In genomic region chr5:42057254-42057690, GRCh38 we compare ENCODE assay signal across 8 cellular contexts.
DNase-seq lines count a peak whose midpoint lies in the region; ATAC-seq and TF ChIP-seq lines count a peak whose summit lies in the region.

No MANE protein-coding gene starts in this region.

- peak; percentile 92 for ATAC-seq in GM23338
- peak; percentile 66 for ATAC-seq in activated naive CD8-positive, alpha-beta T cell treated with anti-CD3 and anti-CD28 coated beads, Interleukin-2, amount 50 U/mL, for 24 hours

- H3K36me3 ChIP-seq in GM23338 (ENCODE audit: insufficient read depth) (no peaks in the 10 kb centered on the region), KMS-11 (ENCODE audit: insufficient read depth) (no peaks in the 10 kb centered on the region)

- H2AFZ ChIP-seq in GM23338 = no peak overlapping the region
- 0 out of 2 replicates have a peak overlapping the region, but pooled peaks have one; percentile 11 for H2AFZ ChIP-seq in KMS-11 (ENCODE audit: low read depth)

- H3K27ac Mint-ChIP-seq in GM23338 = no peak overlapping the region
- no peak overlapping the region for H3K27ac Mint-ChIP-seq in activated naive CD8-positive, alpha-beta T cell treated with anti-CD3 and anti-CD28 coated beads, Interleukin-2, amount 50 U/mL, for 24 hours

- H3K4me3 Mint-ChIP-seq in GM23338 = no peak overlapping the region
- no peak overlapping the region for H3K4me3 Mint-ChIP-seq in activated naive CD8-positive, alpha-beta T cell treated with anti-CD3 and anti-CD28 coated beads, Interleukin-2, amount 50 U/mL, for 24 hours

- peaks cover 3% of the 10 kb centered on the region; the same call in 1 of the 3 replicates for H3K9me3 Mint-ChIP-seq in GM23338
- H3K9me3 Mint-ChIP-seq in activated naive CD8-positive, alpha-beta T cell treated with anti-CD3 and anti-CD28 coated beads, Interleukin-2, amount 50 U/mL, for 24 hours = no peaks in the 10 kb centered on the region

- H3F3A ChIP-seq in GM23338 (replicated peaks; ENCODE audit: low read depth) = no peaks in the 10 kb centered on the region

- H3K4me3 ChIP-seq in GM12865 (ENCODE audit: low read depth, low read length) (no peak overlapping the region), GM23338 (no peak overlapping the region), KMS-11 (IDR thresholded peaks at IDR 0.05; ENCODE audit: insufficient read depth, low read depth, low read length) (no peak overlapping the region)

- no peaks in the 10 kb centered on the region for H3K27me3 ChIP-seq in GM23338 (ENCODE audit: insufficient read depth)
- H3K27me3 ChIP-seq in KMS-11 (ENCODE audit: insufficient read depth, low read depth) = no peaks in the 10 kb centered on the region

- no peaks in the 10 kb centered on the region for H3K9me2 ChIP-seq in GM23338 (ENCODE audit: insufficient read depth)

- H3K36me3 Mint-ChIP-seq in GM23338 (ENCODE audit: low read depth) = no peaks in the 10 kb centered on the region
- no peaks in the 10 kb centered on the region for H3K36me3 Mint-ChIP-seq in activated naive CD8-positive, alpha-beta T cell treated with anti-CD3 and anti-CD28 coated beads, Interleukin-2, amount 50 U/mL, for 24 hours (ENCODE audit: low read depth)

- no peaks in the 10 kb centered on the region for H3K4me1 Mint-ChIP-seq in GM23338
- H3K4me1 Mint-ChIP-seq in activated naive CD8-positive, alpha-beta T cell treated with anti-CD3 and anti-CD28 coated beads, Interleukin-2, amount 50 U/mL, for 24 hours = no peaks in the 10 kb centered on the region

- intact Hi-C loops in posterior vena cava (cut with DNase I) = no loop called here

- H3K79me2 ChIP-seq in GM23338 (replicated peaks; ENCODE audit: insufficient read depth) (no peaks in the 10 kb centered on the region), KMS-11 (ENCODE audit: insufficient read depth, low read depth) (no peaks in the 10 kb centered on the region)

- H4K20me1 ChIP-seq in GM23338 (replicated peaks; ENCODE audit: insufficient read depth) = no peaks in the 10 kb centered on the region
- H4K20me1 ChIP-seq in KMS-11 (ENCODE audit: insufficient read depth) = no peaks in the 10 kb centered on the region

- H3K27ac ChIP-seq in GM23338 (ENCODE audit: low read depth) (no peak overlapping the region), KMS-11 (no peak overlapping the region)

- H3K4me1 ChIP-seq in GM23338 (ENCODE audit: insufficient read depth) = no peaks in the 10 kb centered on the region
- no peaks in the 10 kb centered on the region for H3K4me1 ChIP-seq in KMS-11 (ENCODE audit: low read depth, poor library complexity, severe bottlenecking)

- DNase-seq in GM12865 (ENCODE audit: low read depth) = peak; percentile 72
- DNase-seq in GM23338 (ENCODE audit: low spot score) = peak; percentile 77
- DNase-seq in SKM-1 (lab: John Stamatoyannopoulos, UW; ENCODE audit: unreplicated experiment) = peak; percentile 28
- peak; percentile 44 for DNase-seq in activated naive CD8-positive, alpha-beta T cell treated with anti-CD3 and anti-CD28 coated beads, Interleukin-2, amount 50 U/mL, for 24 hours
- peak; percentile 28 for DNase-seq in iPS DF 19.7 (ENCODE audit: low read depth, low spot score)
- DNase-seq in stimulated activated CD4-positive, alpha-beta T cell treated with anti-CD3 and anti-CD28 coated beads, Interleukin-2, amount 100 ng/mL, for 4 hours (ENCODE audit: low read depth) = peak; percentile 25
- DNase-seq in posterior vena cava (ENCODE audit: low spot score) = no peak

- H3K4me2 ChIP-seq in GM23338 (no peak overlapping the region), KMS-11 (no peak overlapping the region)

- H3K27me3 Mint-ChIP-seq in GM23338 (ENCODE audit: insufficient read depth, low read depth, poor library complexity) = no peaks in the 10 kb centered on the region
- H3K27me3 Mint-ChIP-seq in activated naive CD8-positive, alpha-beta T cell treated with anti-CD3 and anti-CD28 coated beads, Interleukin-2, amount 50 U/mL, for 24 hours = peaks cover 5% of the 10 kb centered on the region

- TF ChIP-seq CTCF in GM12865 (IDR thresholded peaks at IDR 0.05; ENCODE audit: insufficient read depth, low read depth, low read length, missing control alignments) (peak; percentile 78), GM23338 (conservative IDR thresholded peaks at IDR 0.05; ENCODE audit: low read depth in 2 of 2) (peak; percentile 90 to 93), KMS-11 (conservative IDR thresholded peaks at IDR 0.05; ENCODE audit: low read depth, low read length) (peak; percentile 90)

- no peak overlapping the region for H3K9ac ChIP-seq in KMS-11

TF ChIP-seq in GM23338, 12 proteins besides CTCF, POLR2A, EP300 and RAD21 (continues in another document):
- TF ChIP-seq ZNF114 (CRISPR knock-in tag; IDR thresholded peaks at IDR 0.05) (no peak), REST (IDR thresholded peaks at IDR 0.05; ENCODE audit: unreplicated experiment) (no peak), STAT1 (IDR thresholded peaks at IDR 0.05; ENCODE audit: unreplicated experiment) (no peak), EZH2phosphoT487 (IDR thresholded peaks at IDR 0.05; ENCODE audit: unreplicated experiment) (no peak), CREB1 (CRISPR knock-in tag; IDR thresholded peaks at IDR 0.05; ENCODE audit: low read depth) (no peak), NANOG (IDR thresholded peaks at IDR 0.05; ENCODE audit: borderline replicate concordance) (no peak)
